11 cellular contexts compared by ENCODE assay signal in genomic region chr3:190073264-190073663, GRCh38. TPM values are rescaled to one million over a fixed set of nuclear protein-coding genes. Genes with fewer than 3 reads are reported as not detected.
DNase-seq lines count a peak whose midpoint lies in the region; ATAC-seq, FAIRE-seq and TF ChIP-seq lines count a peak whose summit lies in the region.
"Had no signal": no experiment of that assay in that cellular context is flagged by ENCODE, and none has a peak within 500 bp of the region (broad histone marks: within the 10 kb centered on the region; RNA-seq: fewer than 3 reads in every experiment).

No MANE protein-coding gene starts in this region.

- CTCF ChIA-PET in GM12878 (lab: Yijun Ruan, JAX) (interaction anchor here (0.7 to 1.7 kb wide), 8 partner anchors 13 to 423 kb away, joined by 3 to 7 read pairs (median 3); partner anchors contain the start of gene CLDN1), Calu3 (lab: Charles Lee) (interaction anchor here (0.9 kb wide), 1 partner anchor 10 kb away, joined by 3 read pairs; no protein-coding TSS in a partner anchor)

- WGBS in GM12878 (ENCODE audit: insufficient coverage, insufficient replicate concordance, low lambda C conversion rate, missing lambda C conversion rate): 0% methylated on average over 4 of the region's 4 CpGs
- 46 to 69% methylated on average over 4 of the region's 4 CpGs for WGBS in testis, 2 donors

- no peak overlapping the region for H3K4me3 ChIP-seq in GM12878
- no peak overlapping the region for H3K4me3 ChIP-seq in testis

- H3K4me1 Mint-ChIP-seq in Calu3 (ENCODE audit: low read depth, unreplicated experiment): peaks cover 20% of the 10 kb centered on the region
- H3K4me1 Mint-ChIP-seq: activated naive CD8-positive, alpha-beta T cell treated with anti-CD3 and anti-CD28 coated beads, Interleukin-2, amount 10 ng/mL, durations not matched to agents 7 days and 5 days had no signal

- intact Hi-C loops in GM12878 (cut with micrococcal nuclease; ENCODE audit: unreplicated experiment) (no loop called here), Calu3 (cut with micrococcal nuclease; ENCODE audit: unreplicated experiment) (no loop called here), testis (cut with DNase I; ENCODE audit: low total_unique reads) (no loop called here)

- POLR2A ChIA-PET in GM12878 (lab: Charles Lee): interaction anchor here (1.1 to 1.4 kb wide), 3 partner anchors 10 to 20 kb away, joined by 3 read pairs; no protein-coding TSS in a partner anchor

- peak; percentile 63 for ATAC-seq in HG03571 (IDR thresholded peaks at IDR 0.05; ENCODE audit: unreplicated experiment)
- ATAC-seq in GM12878: peak; percentile 79

- H3K27me3 Mint-ChIP-seq in Calu3 (ENCODE audit: unreplicated experiment): no peaks in the 10 kb centered on the region

- H3K4me3 Mint-ChIP-seq in Calu3 (ENCODE audit: low read depth, unreplicated experiment): no peak overlapping the region
- H3K4me3 Mint-ChIP-seq: activated naive CD8-positive, alpha-beta T cell treated with anti-CD3 and anti-CD28 coated beads, Interleukin-2, amount 10 ng/mL, durations not matched to agents 7 days and 5 days had no signal

- H3K36me3 Mint-ChIP-seq in Calu3 (ENCODE audit: insufficient read depth, unreplicated experiment): no peaks in the 10 kb centered on the region
- H3K36me3 Mint-ChIP-seq: activated naive CD8-positive, alpha-beta T cell treated with anti-CD3 and anti-CD28 coated beads, Interleukin-2, amount 10 ng/mL, durations not matched to agents 7 days and 5 days had no signal

- RAD21 ChIA-PET in GM12878 (lab: Charles Lee; ENCODE audit: unreplicated experiment): interaction anchor here (0.6 to 2.2 kb wide), 16 partner anchors 11 to 89 kb away, joined by 3 to 9 read pairs (median 3); partner anchors contain the start of gene P3H2

- BruUV-seq in GM12878 (replicated peaks; lab: Mats Ljungman, UMichigan) (no TSS peak), Calu3 (replicated peaks; lab: Mats Ljungman, UMichigan) (no TSS peak)

- in situ Hi-C loops in GM12878 (cut with MboI): no loop called here

- H3K4me1 ChIP-seq in GM12878 (ENCODE audit: control insufficient read depth, insufficient read depth, low read length) (no peaks in the 10 kb centered on the region), testis (peaks cover 5% of the 10 kb centered on the region)

- H3K27ac Mint-ChIP-seq in Calu3 (ENCODE audit: unreplicated experiment): no peak overlapping the region
- H3K27ac Mint-ChIP-seq: activated naive CD8-positive, alpha-beta T cell treated with anti-CD3 and anti-CD28 coated beads, Interleukin-2, amount 10 ng/mL, durations not matched to agents 7 days and 5 days had no signal

- TF ChIP-seq CTCF in GM12878 (IDR thresholded peaks at IDR 0.05 in 2 of 3, conservative IDR thresholded peaks at IDR 0.05 in 1 of 3; ENCODE audit: control insufficient read depth in 2 of 3, extremely low read depth in 1 of 3, insufficient read depth in 1 of 3, low read depth in 3 of 3, low read length in 3 of 3) (no peak), Calu3 (IDR thresholded peaks at IDR 0.05; ENCODE audit: unreplicated experiment) (no peak), testis (IDR thresholded peaks at IDR 0.05) (no peak)

- H3K79me2 ChIP-seq in GM12878 (ENCODE audit: control insufficient read depth, insufficient read depth, low read length): no peaks in the 10 kb centered on the region; the same call in 1 of the 2 replicates

- H3K27ac ChIP-seq in GM12878 (ENCODE audit: control insufficient read depth, insufficient read depth) (no peak overlapping the region), testis (no peak overlapping the region)
- H3K27ac ChIP-seq: 22Rv1 had no signal

- no peak for FAIRE-seq in GM12878 (lab: Jason Lieb, UNC)

- no peak overlapping the region for H2AFZ ChIP-seq in GM12878 (ENCODE audit: control insufficient read depth, low read depth, low read length)

- TF ChIP-seq POLR2A in GM12878 (IDR thresholded peaks at IDR 0.05; ENCODE audit: low read depth, low read length) (no peak), testis (IDR thresholded peaks at IDR 0.05) (no peak)

- H3K9me3 ChIP-seq in GM12878 (replicated peaks; ENCODE audit: control insufficient read depth, insufficient read depth, low read length) (no peaks in the 10 kb centered on the region), testis (no peaks in the 10 kb centered on the region)

- TF ChIP-seq RAD21 in GM12878 (IDR thresholded peaks at IDR 0.05; ENCODE audit: insufficient read depth, low read depth, low read length): no peak

- H3K9me3 Mint-ChIP-seq in Calu3 (ENCODE audit: low read depth, unreplicated experiment): no peaks in the 10 kb centered on the region
- H3K9me3 Mint-ChIP-seq: activated naive CD8-positive, alpha-beta T cell treated with anti-CD3 and anti-CD28 coated beads, Interleukin-2, amount 10 ng/mL, durations not matched to agents 7 days and 5 days had no signal

- SMC1A ChIA-PET in GM12878 (lab: Charles Lee; ENCODE audit: uncharacterized antibody, unreplicated experiment): interaction anchor here (0.6 to 2.8 kb wide), 16 partner anchors 12 to 352 kb away, joined by 3 to 13 read pairs (median 4); no protein-coding TSS in a partner anchor

- H4K20me1 ChIP-seq in GM12878 (ENCODE audit: control insufficient read depth, insufficient read depth): no peaks in the 10 kb centered on the region

- no peaks in the 10 kb centered on the region for H3K36me3 ChIP-seq in GM12878 (ENCODE audit: control insufficient read depth in 2 of 2, insufficient read depth in 2 of 2, low read length in 1 of 2)
- H3K36me3 ChIP-seq in testis (ENCODE audit: low read depth, missing control alignments): no peaks in the 10 kb centered on the region

- TF ChIP-seq EP300 in GM12878 (IDR thresholded peaks at IDR 0.05; ENCODE audit: borderline replicate concordance in 1 of 2, control insufficient read depth in 1 of 2, low read depth in 2 of 2, low read length in 2 of 2): no peak

- H3K4me2 ChIP-seq in GM12878 (ENCODE audit: control insufficient read depth, insufficient read depth): no peak overlapping the region

- no peaks in the 10 kb centered on the region for H3K27me3 ChIP-seq in GM12878 (replicated peaks in 1 of 2; ENCODE audit: control insufficient read depth in 2 of 2, insufficient read depth in 2 of 2, low read length in 1 of 2)
- H3K27me3 ChIP-seq in testis: no peaks in the 10 kb centered on the region

- DNase-seq in DMS153 (lab: John Stamatoyannopoulos, UW) (peak; percentile 54), DMS153 treated with DMSO at 0.1 percent for 48 hours (lab: John Stamatoyannopoulos, UW; ENCODE audit: unreplicated experiment) (no peak), GM12878 (ENCODE audit: low read depth, low spot score) (no peak), renal cortical epithelial cell (ENCODE audit: low read depth) (peak; percentile 98), Calu3 (no peak), testis (no peak), NCI-H2029 (lab: John Stamatoyannopoulos, UW) (no peak)
- DNase-seq: activated naive CD8-positive, alpha-beta T cell treated with anti-CD3 and anti-CD28 coated beads, Interleukin-2, amount 10 ng/mL, durations not matched to agents 7 days and 5 days; NCI-H2171 treated with DMSO at 0.1 percent for 48 hours had no signal

- H3K9ac ChIP-seq in GM12878 (ENCODE audit: control insufficient read depth, insufficient read depth, low read length): no peak overlapping the region

TF ChIP-seq in GM12878, 131 proteins besides CTCF, POLR2A, EP300 and RAD21 (continues in another document):
- TF ChIP-seq CHD2 (IDR thresholded peaks at IDR 0.05; ENCODE audit: borderline replicate concordance, low read depth, low read length) (no peak), RUNX3 (IDR thresholded peaks at IDR 0.05; ENCODE audit: low read length) (peak; percentile 9; the same call in 1 of the 2 replicates), CBX5 (IDR thresholded peaks at IDR 0.05; ENCODE audit: low read depth) (no peak), SMAD5 (IDR thresholded peaks at IDR 0.05; ENCODE audit: low read depth) (no peak), IKZF2 (IDR thresholded peaks at IDR 0.05) (peak in 1 of 2 experiments; percentile 15; a peak in 1 of 4 replicates)
- TF ChIP-seq, protein P1, sequence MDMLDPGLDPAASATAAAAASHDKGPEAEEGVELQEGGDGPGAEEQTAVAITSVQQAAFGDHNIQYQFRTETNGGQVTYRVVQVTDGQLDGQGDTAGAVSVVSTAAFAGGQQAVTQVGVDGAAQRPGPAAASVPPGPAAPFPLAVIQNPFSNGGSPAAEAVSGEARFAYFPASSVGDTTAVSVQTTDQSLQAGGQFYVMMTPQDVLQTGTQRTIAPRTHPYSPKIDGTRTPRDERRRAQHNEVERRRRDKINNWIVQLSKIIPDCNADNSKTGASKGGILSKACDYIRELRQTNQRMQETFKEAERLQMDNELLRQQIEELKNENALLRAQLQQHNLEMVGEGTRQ (IDR thresholded peaks at IDR 0.05; ENCODE audit: borderline replicate concordance, low read depth, low read length): no peak

RNA-seq across cellular contexts. Expression of gene P3H2, which starts 47.4 kb away (rescaled TPM):
- total RNA-seq in GM12878 (2013; cell fraction: nucleolus; rRNA removed): 161 and 165 TPM in 2 replicates
- total RNA-seq in GM12878 (2014; rRNA removed): 88.8 and 95.5 TPM in 2 replicates
- total RNA-seq in GM12878 (2014; rRNA removed; fragmentation: Illumina TruSeq; extraction: Trizol): 87.3 and 91.7 TPM in 2 replicates
- total RNA-seq in GM12878 (2021): 68.3 and 69.4 TPM in 2 replicates
- polyA plus RNA-seq in GM12878 (2011; ENCODE audit: low read depth): 29.2 TPM
- 63.1 and 88.6 TPM in 2 replicates for polyA plus RNA-seq in GM12878 (2011; rRNA removed)
- 34.7 and 48.4 TPM in 2 replicates for polyA plus RNA-seq in GM12878 (2011; cell fraction: cytosol; rRNA removed)
- polyA plus RNA-seq in GM12878 (2011; cell fraction: nucleus; rRNA removed): 36.0 and 43.6 TPM in 2 replicates
- polyA plus RNA-seq in GM12878 (2012): 41.4 and 41.6 TPM in 2 replicates
- 84.9 and 116 TPM in 2 replicates for polyA plus RNA-seq in GM12878 (2014; fragmentation: Illumina TruSeq; extraction: Trizol)
- 10 to 100 TPM; 27.0 to 36.7 TPM for polyA plus RNA-seq in GM12878 (2014; fragmentation: Nextera tagmentation; extraction: Ambion mirVana)
- polyA plus RNA-seq in GM12878 (2014; rRNA removed): 69.3 and 83.6 TPM in 2 replicates
- polyA plus RNA-seq in GM12878 (2016; fragmentation: Nextera tagmentation; extraction: Ambion mirVana): 10 to 100 TPM; 82.7 to 97.6 TPM
- polyA minus RNA-seq in GM12878 (2011; rRNA and poly(A)+ RNA removed): 46.6 and 62.8 TPM in 2 replicates
- polyA minus RNA-seq in GM12878 (2011; cell fraction: cytosol; rRNA and poly(A)+ RNA removed): 16.6 and 23.6 TPM in 2 replicates
- polyA minus RNA-seq in GM12878 (2011; cell fraction: nucleus; rRNA and poly(A)+ RNA removed): 48.7 and 60.0 TPM in 2 replicates
- 101 and 240 TPM in 2 replicates for total RNA-seq in renal cortical epithelial cell
- total RNA-seq in Calu3 (2022): 5.9 and 7.1 TPM in 2 replicates
- total RNA-seq in testis: 10 to 100 TPM in 1 of 2 donors, 1 to 10 TPM in 1; 7.2 to 10.1 TPM
- 11.0 TPM for polyA plus RNA-seq in testis (ENCODE audit: insufficient read depth, low read depth, low replicate concordance)
- total RNA-seq: activated naive CD8-positive, alpha-beta T cell treated with anti-CD3 and anti-CD28 coated beads, Interleukin-2, amount 10 ng/mL, durations not matched to agents 7 days and 5 days had no signal

Comparison
In these comparisons a context has a peak if more than half of its experiments do, and no peak if none do; other contexts are left out.
1. DNase-seq: peak in DMS153 (single experiment) and renal cortical epithelial cell (single experiment); none in DMS153 treated with DMSO at 0.1 percent for 48 hours (single experiment), GM12878 (single experiment), Calu3 (single experiment), testis (single experiment) and NCI-H2029 (single experiment).